31 cellular contexts compared by ENCODE assay signal in genomic region chr11:122563761-122564160, GRCh38.
"Had no signal": no experiment of that assay in that cellular context is flagged by ENCODE, and none has a peak within 500 bp of the region (broad histone marks: within the 10 kb centered on the region; RNA-seq: fewer than 3 reads in every experiment).

No MANE protein-coding gene starts in this region.

- FAIRE-seq: endothelial cell of umbilical vein had no signal

- ATAC-seq: activated CD4-positive, CD25-positive, alpha-beta regulatory T cell treated with anti-CD3 and anti-CD28 coated beads, Interleukin-2, amount 50 U/mL, for 24 hours; activated CD8-positive, alpha-beta T cell treated with anti-CD3 and anti-CD28 coated beads for 36 hours; activated naive CD4-positive, alpha-beta T cell treated with anti-CD3 and anti-CD28 coated beads, Interleukin-2, amount 50 U/mL, for 72 hours; activated T-cell treated with anti-CD3 and anti-CD28 coated beads, Interleukin-2, amount 50 U/mL, for 4 hours; activated T-helper 17 cell treated with anti-CD3 and anti-CD28 coated beads, Interleukin-2, amount 50 U/mL, for 72 hours; effector memory CD8-positive, alpha-beta T cell; gastroesophageal sphincter; T-helper 17 cell had no signal

- H3K9me3 ChIP-seq: ascending aorta, breast epithelium, esophagus squamous epithelium, gastroesophageal sphincter had no signal

- DNase-seq: activated B cell treated with CpG ODN at 0.5 μM for 24 hours; activated CD4-positive, alpha-beta T cell treated with anti-CD3 and anti-CD28 coated beads for 48 hours; activated CD4-positive, alpha-beta T cell treated with anti-CD3 and anti-CD28 coated beads, Interleukin-2, amount 50 U/mL, for 1 hour; activated CD4-positive, alpha-beta T cell treated with anti-CD3 and anti-CD28 coated beads, Interleukin-2, amount 50 U/mL, for 48 hours; activated CD8-positive, alpha-beta memory T cell treated with anti-CD3 and anti-CD28 coated beads for 24 hours; activated CD8-positive, alpha-beta T cell treated with anti-CD3 and anti-CD28 coated beads for 36 hours; activated effector memory CD4-positive, alpha-beta T cell treated with Interleukin-2 at 50 U/mL for 16 hours; activated gamma-delta T cell treated with Interleukin-2 at 50 U/mL for 16 hours; activated naive CD4-positive, alpha-beta T cell treated with anti-CD3 and anti-CD28 coated beads for 36 hours; activated naive CD8-positive, alpha-beta T cell treated with anti-CD3 and anti-CD28 coated beads, Interleukin-2, amount 10 ng/mL, durations not matched to agents 7 days and 5 days; activated T-cell treated with anti-CD3 and anti-CD28 coated beads, Interleukin-2, amount 50 U/mL, for 4 hours; central memory CD4-positive, alpha-beta T cell; cortex of kidney; dermis blood vessel endothelial cell; effector CD4-positive, alpha-beta T cell; effector memory CD8-positive, alpha-beta T cell; esophagus squamous epithelium; foreskin melanocyte; T-helper 1 cell; T-helper 17 cell; T1000; WERI-Rb-1 had no signal

- H3K4me1 ChIP-seq: ascending aorta, breast epithelium, esophagus squamous epithelium, gastroesophageal sphincter had no signal

- H3K36me3 ChIP-seq: ascending aorta, breast epithelium, cardiac muscle cell, esophagus squamous epithelium, gastroesophageal sphincter, WERI-Rb-1 had no signal

- H3K27me3 ChIP-seq: ascending aorta, breast epithelium, cardiac muscle cell had no signal

- H3K4me3 ChIP-seq: ascending aorta, breast epithelium, cardiac muscle cell, esophagus squamous epithelium, gastroesophageal sphincter had no signal

- H3K27ac ChIP-seq: ascending aorta, breast epithelium, cardiac muscle cell, epithelial cell of prostate, esophagus squamous epithelium, gastroesophageal sphincter, WERI-Rb-1 had no signal
